ENCODE assay signal across 11 cellular contexts in the genomic region with DNA sequence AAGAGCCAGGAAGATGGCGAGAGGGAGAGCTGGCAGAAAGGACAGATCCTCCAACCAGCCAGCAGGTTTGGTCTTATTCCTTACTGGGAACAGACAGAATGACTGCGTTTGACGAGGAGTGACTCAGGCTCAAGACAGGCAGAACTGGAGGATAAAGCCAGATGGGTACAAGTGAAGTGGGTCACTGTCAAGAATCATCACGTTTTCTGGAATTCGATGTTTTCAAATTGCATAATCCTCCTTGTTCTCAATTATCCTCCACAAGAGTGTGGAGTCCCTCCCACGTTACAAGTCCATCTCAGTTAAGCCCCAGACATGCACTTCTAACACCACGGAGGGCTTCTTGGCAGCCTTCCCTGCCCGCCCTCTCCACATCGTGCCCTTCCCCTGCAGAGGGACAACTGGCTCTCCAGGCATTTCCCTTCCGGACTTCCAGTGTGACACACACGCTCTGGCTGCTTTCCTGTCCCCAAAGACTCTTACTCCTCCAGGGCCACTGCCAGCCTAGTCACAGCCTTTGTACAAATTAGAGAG.
DNase-seq lines count a peak whose midpoint lies in the region; ATAC-seq and TF ChIP-seq lines count a peak whose summit lies in the region.
"Had no signal": no experiment of that assay in that cellular context is flagged by ENCODE, and none has a peak within 500 bp of the region (broad histone marks: within the 10 kb centered on the region; RNA-seq: fewer than 3 reads in every experiment).

No MANE protein-coding gene starts in this region.

- CTCF ChIA-PET in BJ (lab: Yijun Ruan, JAX), result no interaction called here

- no peaks in the 10 kb centered on the region for H3K36me3 ChIP-seq in BJ (ENCODE audit: control insufficient read depth, insufficient read depth, low read length)

- peak; percentile 80 for DNase-seq in BJ (ENCODE audit: low read depth)
- DNase-seq in RPMI7951 (ENCODE audit: low read depth), result peak; percentile 99
- DNase-seq in fibroblast of mammary gland (ENCODE audit: low read depth), result peak; percentile 96
- no peak for DNase-seq in neural crest cell (ENCODE audit: low read depth, low spot score)
- DNase-seq in D341Med (ENCODE audit: low spot score), result no peak
- DNase-seq in NOMO-1 treated with dmso at 0.1 percent for 144 hours (lab: John Stamatoyannopoulos, UW; ENCODE audit: unreplicated experiment), result no peak
- no peak for DNase-seq in GM20000 (ENCODE audit: low spot score)
- DNase-seq: activated CD4-positive, CD25-positive, alpha-beta regulatory T cell treated with anti-CD3 and anti-CD28 coated beads, Interleukin-2, amount 50 U/mL, for 72 hours; DMS79; NCI-H187 had no signal

- H3K4me3 Mint-ChIP-seq in neural crest cell, result no peak overlapping the region

- H3K9me3 Mint-ChIP-seq in neural crest cell, result no peaks in the 10 kb centered on the region

- TF ChIP-seq CTCF in BJ (IDR thresholded peaks at IDR 0.05; ENCODE audit: insufficient read depth, low read depth, low read length), result no peak
- peak; percentile 29 for TF ChIP-seq CTCF in fibroblast of mammary gland (conservative IDR thresholded peaks at IDR 0.05; ENCODE audit: control insufficient read depth, insufficient read depth, low read depth, low read length)
- no peak for TF ChIP-seq CTCF in neural crest cell (conservative IDR thresholded peaks at IDR 0.05)
- TF ChIP-seq CTCF in GM20000 (IDR thresholded peaks at IDR 0.05; ENCODE audit: extremely low read depth, missing control alignments), result no peak

- no peaks in the 10 kb centered on the region for H3K4me1 Mint-ChIP-seq in neural crest cell

- POLR2A ChIA-PET in BJ (lab: Charles Lee), result no interaction called here

- no peaks in the 10 kb centered on the region for H3K27me3 Mint-ChIP-seq in neural crest cell (ENCODE audit: low read depth)

- peak overlapping the region; percentile 13 for H3K27ac Mint-ChIP-seq in neural crest cell (ENCODE audit: unreplicated experiment)

- ATAC-seq in HG02623 (IDR thresholded peaks at IDR 0.05; ENCODE audit: unreplicated experiment), result no peak

- no peak overlapping the region for H3K4me3 ChIP-seq in BJ (ENCODE audit: low read depth, low read length)
- H3K4me3 ChIP-seq in fibroblast of mammary gland (ENCODE audit: control insufficient read depth, low read depth, low read length), result no peak overlapping the region

- no peaks in the 10 kb centered on the region for H3K27me3 ChIP-seq in BJ (ENCODE audit: control insufficient read depth, insufficient read depth, low read length)

- no peaks in the 10 kb centered on the region for H3K36me3 Mint-ChIP-seq in neural crest cell (ENCODE audit: low read depth)

Comparison
In these comparisons a context has a peak if more than half of its experiments do, and no peak if none do; other contexts are left out.
1. DNase-seq: peak in BJ (single experiment), RPMI7951 (single experiment) and fibroblast of mammary gland (single experiment); none in neural crest cell (single experiment), D341Med (single experiment), NOMO-1 treated with dmso at 0.1 percent for 144 hours (single experiment) and GM20000 (single experiment).